In genomic region chr6:16773376-16773775, GRCh38 we compare ENCODE assay signal across 22 cellular contexts.
"Had no signal": no experiment of that assay in that cellular context is flagged by ENCODE, and none has a peak within 500 bp of the region (broad histone marks: within the 10 kb centered on the region; RNA-seq: fewer than 3 reads in every experiment).

No MANE protein-coding gene starts in this region.

- H3K9me3 ChIP-seq: colonic mucosa, neutrophil, right atrium auricular region, tibial artery, upper lobe of left lung, vagina had no signal

- ATAC-seq: heart left ventricle; left colon; left ventricle myocardium superior; naive thymus-derived CD8-positive, alpha-beta T cell; stimulated activated effector memory CD8-positive, alpha-beta T cell treated with anti-CD3 and anti-CD28 coated beads, Interleukin-12 subunit alpha, Interleukin-12 subunit beta, amount 100 ng/mL, for 72 hours; stimulated activated naive CD8-positive, alpha-beta T cell treated with anti-CD3 and anti-CD28 coated beads, Interleukin-15, Interleukin-2, amounts not matched to agents 100 U/mL and 50 U/mL, for 24 hours had no signal

- H3K4me2 ChIP-seq: smooth muscle cell had no signal

- H3K36me3 ChIP-seq: colonic mucosa, heart left ventricle, neutrophil, right atrium auricular region, tibial artery, upper lobe of left lung, vagina had no signal

- H3K27me3 ChIP-seq: colonic mucosa, heart left ventricle, neutrophil, right atrium auricular region, tibial artery, upper lobe of left lung, vagina had no signal

- H3K4me3 ChIP-seq: colonic mucosa, heart left ventricle, lung, right atrium auricular region, smooth muscle cell, tibial artery, upper lobe of left lung, vagina had no signal

- H3K27ac ChIP-seq: colonic mucosa, heart left ventricle, neutrophil, right atrium auricular region, tibial artery, upper lobe of left lung, vagina had no signal

- DNase-seq: colonic mucosa; effector CD4-positive, alpha-beta T cell; endodermal cell; erythroblast; foreskin melanocyte; heart left ventricle; hippocampal formation; left colon; left ventricle myocardium superior; mesendoderm; naive thymus-derived CD8-positive, alpha-beta T cell; stimulated activated CD4-positive, alpha-beta T cell treated with anti-CD3 and anti-CD28 coated beads, Interleukin-2, amount 100 ng/mL, for 48 hours; stimulated activated CD8-positive, alpha-beta memory T cell treated with anti-CD3 and anti-CD28 coated beads, Interleukin-4, amount 100 ng/mL, for 48 hours; stimulated activated naive CD8-positive, alpha-beta T cell treated with anti-CD3 and anti-CD28 coated beads, Interleukin-15, Interleukin-2, amounts not matched to agents 100 U/mL and 50 U/mL, for 24 hours; tibial artery; upper lobe of left lung had no signal
